In the genomic region with DNA sequence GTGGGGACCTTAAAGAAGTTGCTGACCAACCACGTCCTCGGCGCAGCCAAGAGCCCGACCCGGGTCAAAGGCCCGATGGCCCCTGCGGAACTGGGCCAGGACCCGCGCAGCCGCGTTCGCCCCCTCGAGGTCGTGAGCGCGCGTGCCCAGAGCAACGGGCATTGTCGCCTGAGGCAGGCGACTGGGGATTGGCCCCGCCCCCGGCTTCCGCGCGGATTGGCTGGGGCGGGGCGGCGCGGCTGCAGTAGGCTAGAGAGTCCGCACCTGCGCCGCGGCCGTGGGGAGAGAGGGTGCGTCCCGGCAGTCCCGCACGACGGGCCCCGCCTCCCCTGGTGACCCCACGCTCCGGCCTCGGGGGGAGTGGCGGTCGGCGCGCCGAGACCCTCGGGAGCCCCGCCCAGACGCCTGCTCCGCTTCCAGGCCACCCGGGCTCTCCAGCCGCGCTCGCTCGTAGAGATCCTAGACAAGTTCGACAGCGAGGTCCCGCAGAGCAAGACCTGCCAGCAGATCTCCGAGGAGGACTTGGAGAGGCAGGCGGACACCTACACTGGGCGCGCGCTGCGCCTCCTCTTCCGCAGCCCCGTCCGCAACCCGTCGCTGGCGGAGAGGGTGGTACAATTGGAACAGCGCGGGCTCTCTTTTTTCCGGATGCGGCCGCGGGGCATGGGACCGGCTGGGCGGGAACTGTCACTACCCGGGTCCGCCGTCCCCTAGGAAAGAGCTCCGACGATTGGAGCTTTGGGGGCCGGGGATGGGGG, we compare ENCODE assay signal across 1 cellular context.
TF ChIP-seq lines count a peak whose summit lies in the region.

No MANE protein-coding gene starts in this region.

TF ChIP-seq in endothelial cell of umbilical vein, 7 proteins besides CTCF, POLR2A, EP300 and RAD21:
- TF ChIP-seq EZH2 (IDR thresholded peaks at IDR 0.05; ENCODE audit: borderline replicate concordance, low read depth, low read length, severe bottlenecking), result no peak
- TF ChIP-seq GATA2 (IDR thresholded peaks at IDR 0.05; ENCODE audit: insufficient read depth, insufficient read length, low read depth, low read length), result no peak
- TF ChIP-seq JUN (IDR thresholded peaks at IDR 0.05; ENCODE audit: borderline replicate concordance, insufficient read depth, insufficient read length, low read depth), result no peak
- TF ChIP-seq FOS (IDR thresholded peaks at IDR 0.05; ENCODE audit: borderline replicate concordance, insufficient read depth, low read length), result no peak
- peak; percentile 88 for TF ChIP-seq POLR2AphosphoS5 (IDR thresholded peaks at IDR 0.05; ENCODE audit: insufficient read depth, low read depth, low read length)
